In genomic region chr9:118038713-118039112, GRCh38 we compare ENCODE assay signal across 19 cellular contexts.
DNase-seq lines count a peak whose midpoint lies in the region; ATAC-seq and TF ChIP-seq lines count a peak whose summit lies in the region.
"Had no signal": no experiment of that assay in that cellular context is flagged by ENCODE, and none has a peak within 500 bp of the region (broad histone marks: within the 10 kb centered on the region; RNA-seq: fewer than 3 reads in every experiment).

No MANE protein-coding gene starts in this region.

- H3K36me3 ChIP-seq in neural progenitor cell (no peaks in the 10 kb centered on the region), lower lobe of right lung (no peaks in the 10 kb centered on the region), prostate gland (no peaks in the 10 kb centered on the region)
- H3K36me3 ChIP-seq: BLaER1, HAP-1 had no signal

- no peaks in the 10 kb centered on the region for H3K27me3 ChIP-seq in neural progenitor cell
- no peaks in the 10 kb centered on the region for H3K27me3 ChIP-seq in lower lobe of right lung (ENCODE audit: low read depth)
- no peaks in the 10 kb centered on the region for H3K27me3 ChIP-seq in prostate gland (replicated peaks; ENCODE audit: insufficient read depth)
- H3K27me3 ChIP-seq: BLaER1 had no signal

- peaks cover 5% of the 10 kb centered on the region for H3K9me3 Mint-ChIP-seq in WTC11
- H3K9me3 Mint-ChIP-seq in neural progenitor cell: no peaks in the 10 kb centered on the region

- H3F3A ChIP-seq in neural progenitor cell (ENCODE audit: low read depth): no peaks in the 10 kb centered on the region

- POLR2A ChIA-PET in WTC11 (lab: Charles Lee): no interaction called here

- no peak for TF ChIP-seq POLR2A in prostate gland (IDR thresholded peaks at IDR 0.05)

- H3K27ac Mint-ChIP-seq in WTC11: no peak overlapping the region
- H3K27ac Mint-ChIP-seq in neural progenitor cell: no peak overlapping the region
- H3K27ac Mint-ChIP-seq: CD4-positive, alpha-beta memory T cell had no signal

- TF ChIP-seq CTCF in WTC11 (IDR thresholded peaks at IDR 0.05) (no peak), neural progenitor cell (IDR thresholded peaks at IDR 0.05) (peak; percentile 12), lower lobe of right lung (IDR thresholded peaks at IDR 0.05) (no peak), prostate gland (IDR thresholded peaks at IDR 0.05) (no peak)

- no peak overlapping the region for H3K9ac ChIP-seq in neural progenitor cell
- H3K9ac ChIP-seq: BLaER1, KMS-11 had no signal

- peaks cover 8% of the 10 kb centered on the region; the same call in 1 of the 2 replicates for H3K4me1 Mint-ChIP-seq in WTC11
- H3K4me1 Mint-ChIP-seq in neural progenitor cell: no peaks in the 10 kb centered on the region
- H3K4me1 Mint-ChIP-seq: CD4-positive, alpha-beta memory T cell had no signal

- no peaks in the 10 kb centered on the region for H3K4me1 ChIP-seq in neural progenitor cell
- H3K4me1 ChIP-seq in lower lobe of right lung: no peaks in the 10 kb centered on the region
- H3K4me1 ChIP-seq in prostate gland (replicated peaks): no peaks in the 10 kb centered on the region
- H3K4me1 ChIP-seq: BLaER1, HAP-1 had no signal

- intact Hi-C loops in lower lobe of right lung (cut with DNase I) (no loop called here), prostate gland (cut with DNase I) (loop anchor here (10.0 kb wide), 1 partner anchor 56 kb away; no protein-coding TSS in a partner anchor)

- H3K4me2 ChIP-seq in neural progenitor cell: no peak overlapping the region
- H3K4me2 ChIP-seq: BLaER1, KMS-11 had no signal

- peak; percentile 6 for DNase-seq in NCI-H510A treated with DMSO at 0.1 percent for 48 hours (lab: John Stamatoyannopoulos, UW)
- DNase-seq in NCI-H510A (lab: John Stamatoyannopoulos, UW): no peak
- DNase-seq in NCI-H2171 treated with DMSO at 0.1 percent for 48 hours (lab: John Stamatoyannopoulos, UW): peak; percentile 57
- DNase-seq in WTC11 (ENCODE audit: low spot score): no peak
- DNase-seq in neural progenitor cell (ENCODE audit: low spot score): no peak
- DNase-seq in lower lobe of right lung: no peak
- DNase-seq in prostate gland (ENCODE audit: low spot score): no peak
- DNase-seq: CD4-positive, alpha-beta memory T cell; DMS79; NCI-H1417 treated with DMSO at 0.1 percent for 48 hours; NCI-H187 treated with DMSO at 0.1 percent for 48 hours; NCI-H526 treated with DMSO at 0.1 percent for 48 hours; SIG-M5; T-helper 1 cell had no signal

- no peak overlapping the region for H3K4me3 ChIP-seq in neural progenitor cell
- H3K4me3 ChIP-seq in lower lobe of right lung: no peak overlapping the region
- no peak overlapping the region for H3K4me3 ChIP-seq in prostate gland
- H3K4me3 ChIP-seq: BLaER1, HAP-1 had no signal

- H4K20me1 ChIP-seq in neural progenitor cell (ENCODE audit: low read depth): no peaks in the 10 kb centered on the region
- H4K20me1 ChIP-seq: BLaER1 had no signal

- H3K27me3 Mint-ChIP-seq in WTC11 (ENCODE audit: low read depth) (no peaks in the 10 kb centered on the region), neural progenitor cell (ENCODE audit: insufficient read depth, low read depth) (peaks cover 5% of the 10 kb centered on the region)

- H3K79me2 ChIP-seq in neural progenitor cell (ENCODE audit: low read depth): no peaks in the 10 kb centered on the region

- H3K9me3 ChIP-seq in neural progenitor cell (ENCODE audit: low read depth): no peaks in the 10 kb centered on the region
- no peaks in the 10 kb centered on the region for H3K9me3 ChIP-seq in lower lobe of right lung
- no peaks in the 10 kb centered on the region for H3K9me3 ChIP-seq in prostate gland
- H3K9me3 ChIP-seq: BLaER1, HAP-1 had no signal

- peak; percentile 60 for ATAC-seq in WTC11
- ATAC-seq in lower lobe of right lung: no peak

- WGBS in prostate gland: 46% methylated on average over 2 of the region's 2 CpGs

- H3K27ac ChIP-seq in neural progenitor cell: no peak overlapping the region
- no peak overlapping the region for H3K27ac ChIP-seq in lower lobe of right lung
- no peak overlapping the region for H3K27ac ChIP-seq in prostate gland
- H3K27ac ChIP-seq: BLaER1, HL-60, KMS-11, RWPE1 had no signal

- no peaks in the 10 kb centered on the region for H3K36me3 Mint-ChIP-seq in WTC11
- H3K36me3 Mint-ChIP-seq in neural progenitor cell: no peaks in the 10 kb centered on the region
- H3K36me3 Mint-ChIP-seq: CD4-positive, alpha-beta memory T cell had no signal

- H2AFZ ChIP-seq in neural progenitor cell (replicated peaks): no peak overlapping the region

- no peak overlapping the region for H3K4me3 Mint-ChIP-seq in WTC11
- H3K4me3 Mint-ChIP-seq in neural progenitor cell: no peak overlapping the region
- H3K4me3 Mint-ChIP-seq: CD4-positive, alpha-beta memory T cell had no signal

- CTCF ChIA-PET in WTC11 (lab: Charles Lee): no interaction called here

TF ChIP-seq in WTC11, 78 proteins besides CTCF, POLR2A, EP300 and RAD21:
- TF ChIP-seq RELA (CRISPR knock-in tag; IDR thresholded peaks at IDR 0.05; ENCODE audit: borderline replicate concordance) (no peak), JAZF1 (CRISPR knock-in tag; IDR thresholded peaks at IDR 0.05) (no peak), USF2 (CRISPR knock-in tag; IDR thresholded peaks at IDR 0.05) (no peak), TCF7 (CRISPR knock-in tag; IDR thresholded peaks at IDR 0.05; ENCODE audit: low read depth) (no peak), CREM (CRISPR knock-in tag; IDR thresholded peaks at IDR 0.05) (no peak), NFYB (CRISPR knock-in tag; conservative IDR thresholded peaks at IDR 0.05; ENCODE audit: low read depth) (no peak), ZNF263 (CRISPR knock-in tag; IDR thresholded peaks at IDR 0.05; ENCODE audit: low read depth) (no peak), EMX1 (CRISPR knock-in tag; IDR thresholded peaks at IDR 0.05) (no peak), CDX4 (CRISPR knock-in tag; IDR thresholded peaks at IDR 0.05; ENCODE audit: borderline replicate concordance) (no peak)
- TF ChIP-seq, protein P1, sequence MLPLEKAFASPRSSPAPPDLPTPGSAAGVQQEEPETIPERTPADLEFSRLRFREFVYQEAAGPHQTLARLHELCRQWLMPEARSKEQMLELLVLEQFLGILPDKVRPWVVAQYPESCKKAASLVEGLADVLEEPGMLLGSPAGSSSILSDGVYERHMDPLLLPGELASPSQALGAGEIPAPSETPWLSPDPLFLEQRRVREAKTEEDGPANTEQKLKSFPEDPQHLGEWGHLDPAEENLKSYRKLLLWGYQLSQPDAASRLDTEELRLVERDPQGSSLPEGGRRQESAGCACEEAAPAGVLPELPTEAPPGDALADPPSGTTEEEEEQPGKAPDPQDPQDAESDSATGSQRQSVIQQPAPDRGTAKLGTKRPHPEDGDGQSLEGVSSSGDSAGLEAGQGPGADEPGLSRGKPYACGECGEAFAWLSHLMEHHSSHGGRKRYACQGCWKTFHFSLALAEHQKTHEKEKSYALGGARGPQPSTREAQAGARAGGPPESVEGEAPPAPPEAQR (CRISPR knock-in tag; IDR thresholded peaks at IDR 0.05): no peak
- TF ChIP-seq, protein P2, sequence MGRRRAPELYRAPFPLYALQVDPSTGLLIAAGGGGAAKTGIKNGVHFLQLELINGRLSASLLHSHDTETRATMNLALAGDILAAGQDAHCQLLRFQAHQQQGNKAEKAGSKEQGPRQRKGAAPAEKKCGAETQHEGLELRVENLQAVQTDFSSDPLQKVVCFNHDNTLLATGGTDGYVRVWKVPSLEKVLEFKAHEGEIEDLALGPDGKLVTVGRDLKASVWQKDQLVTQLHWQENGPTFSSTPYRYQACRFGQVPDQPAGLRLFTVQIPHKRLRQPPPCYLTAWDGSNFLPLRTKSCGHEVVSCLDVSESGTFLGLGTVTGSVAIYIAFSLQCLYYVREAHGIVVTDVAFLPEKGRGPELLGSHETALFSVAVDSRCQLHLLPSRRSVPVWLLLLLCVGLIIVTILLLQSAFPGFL (CRISPR knock-in tag; IDR thresholded peaks at IDR 0.05; ENCODE audit: borderline replicate concordance): no peak

Comparison
In these comparisons a context has a peak if more than half of its experiments do, and no peak if none do; other contexts are left out.
1. DNase-seq: peak in NCI-H510A treated with DMSO at 0.1 percent for 48 hours (single experiment) and NCI-H2171 treated with DMSO at 0.1 percent for 48 hours (single experiment); none in NCI-H510A (single experiment), WTC11 (single experiment), neural progenitor cell (single experiment), lower lobe of right lung (single experiment) and prostate gland (single experiment).